In the genomic region with DNA sequence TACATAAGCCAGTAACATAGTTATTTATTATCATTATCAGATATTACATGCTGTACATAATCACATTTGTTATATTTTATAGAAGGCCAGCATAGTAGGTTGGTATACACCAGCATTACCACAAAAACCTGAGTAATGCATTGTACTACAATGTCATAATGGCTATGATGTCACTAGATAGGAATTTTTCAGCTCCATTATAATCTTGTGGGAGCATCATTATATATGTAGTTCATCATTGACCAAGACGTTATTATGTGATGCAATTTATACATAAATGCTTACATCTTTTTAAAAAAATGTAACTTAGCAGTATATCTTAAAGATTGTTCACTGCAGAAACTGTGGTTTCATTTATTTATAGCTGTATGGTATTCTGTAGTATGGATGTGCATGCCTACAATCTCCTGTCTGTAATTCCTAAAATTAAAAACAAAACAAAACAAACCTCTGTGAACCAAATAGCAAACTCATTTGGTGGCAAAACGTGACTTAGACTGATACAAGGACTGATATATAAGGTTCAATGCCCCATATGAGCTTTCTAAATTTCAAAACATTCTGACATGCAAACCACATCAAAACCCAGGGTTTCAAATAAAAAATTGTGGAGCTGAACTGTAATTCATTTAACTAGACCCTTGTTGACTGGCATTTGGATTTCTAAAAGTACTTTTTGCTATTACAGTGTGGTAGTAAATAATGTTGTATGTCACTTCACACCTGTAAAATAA, we compare ENCODE assay signal across 16 cellular contexts.
A peak's percentile ranks its signal among the peaks of the same experiment; 100 is the strongest.
DNase-seq lines count a peak whose midpoint lies in the region; ATAC-seq and TF ChIP-seq lines count a peak whose summit lies in the region.
"Had no signal": no experiment of that assay in that cellular context is flagged by ENCODE, and none has a peak within 500 bp of the region (broad histone marks: within the 10 kb centered on the region; RNA-seq: fewer than 3 reads in every experiment).

No MANE protein-coding gene starts in this region.

- no peaks in the 10 kb centered on the region for H3K9me3 Mint-ChIP-seq in CD8-positive, alpha-beta T cell
- H3K9me3 Mint-ChIP-seq in memory B cell (no peaks in the 10 kb centered on the region), chondrocyte (ENCODE audit: low read depth) (no peaks in the 10 kb centered on the region)
- H3K9me3 Mint-ChIP-seq in activated naive CD4-positive, alpha-beta T cell treated with anti-CD3 and anti-CD28 coated beads, Interleukin-2, amount 50 U/mL, for 72 hours = no peaks in the 10 kb centered on the region
- H3K9me3 Mint-ChIP-seq: activated CD4-positive, alpha-beta T cell treated with anti-CD3 and anti-CD28 coated beads, Interleukin-2, amount 10 ng/mL, durations not matched to agents 7 days and 5 days; type B pancreatic cell had no signal

- H3K9ac ChIP-seq in Loucy (ENCODE audit: low read depth, low read length, poor library complexity, severe bottlenecking) = peak overlapping the region; percentile 71

- no peaks in the 10 kb centered on the region for H3K36me3 Mint-ChIP-seq in CD8-positive, alpha-beta T cell
- H3K36me3 Mint-ChIP-seq in memory B cell (peaks cover 2% of the 10 kb centered on the region), chondrocyte (ENCODE audit: low read depth) (no peaks in the 10 kb centered on the region)
- no peaks in the 10 kb centered on the region for H3K36me3 Mint-ChIP-seq in activated naive CD4-positive, alpha-beta T cell treated with anti-CD3 and anti-CD28 coated beads, Interleukin-2, amount 50 U/mL, for 72 hours
- H3K36me3 Mint-ChIP-seq: type B pancreatic cell had no signal

- TF ChIP-seq POLR2A in adrenal gland (IDR thresholded peaks at IDR 0.05) = no peak

- H3K27ac ChIP-seq in CD8-positive, alpha-beta T cell (ENCODE audit: low read depth, low read length) = no peak overlapping the region
- no peak overlapping the region for H3K27ac ChIP-seq in adrenal gland
- H3K27ac ChIP-seq: dorsolateral prefrontal cortex had no signal

- H3K4me2 ChIP-seq in Loucy (ENCODE audit: low read depth, low read length, poor library complexity, severe bottlenecking) = peak overlapping the region; percentile 73

- in situ Hi-C loops in astrocyte of the spinal cord (cut with HindIII; ENCODE audit: low sequenced_read_pairs) = no loop called here

- WGBS in adrenal gland, 4 donors = 66 to 79% (median 74%) methylated on average over 2 of the region's 2 CpGs

- no peaks in the 10 kb centered on the region for H3K9me3 ChIP-seq in CD8-positive, alpha-beta T cell (ENCODE audit: low read length)
- H3K9me3 ChIP-seq in Loucy (ENCODE audit: insufficient read depth, low read depth, low read length) (no peaks in the 10 kb centered on the region), adrenal gland (replicated peaks in 1 of 3) (no peaks in the 10 kb centered on the region)

- DNase-seq in CD8-positive, alpha-beta T cell = no peak
- DNase-seq in astrocyte of the spinal cord (ENCODE audit: low read depth, low spot score) = peak; percentile 86
- no peak for DNase-seq in memory B cell (ENCODE audit: low spot score in 2 of 2)
- DNase-seq in chondrocyte (ENCODE audit: low spot score) = no peak
- no peak for DNase-seq in RPMI8226
- no peak for DNase-seq in activated naive CD4-positive, alpha-beta T cell treated with anti-CD3 and anti-CD28 coated beads, Interleukin-2, amount 50 U/mL, for 72 hours (ENCODE audit: low spot score in 2 of 2)
- no peak for DNase-seq in adrenal gland
- DNase-seq: activated CD4-positive, alpha-beta T cell treated with anti-CD3 and anti-CD28 coated beads, Interleukin-2, amount 10 ng/mL, durations not matched to agents 7 days and 5 days; activated gamma-delta T cell; COR-L47; dorsolateral prefrontal cortex; hypothalamus; NCI-H446 treated with DMSO at 0.1 percent for 48 hours; right cardiac atrium had no signal

- no peak for TF ChIP-seq CTCF in CD8-positive, alpha-beta T cell (IDR thresholded peaks at IDR 0.05)
- TF ChIP-seq CTCF in Loucy (conservative IDR thresholded peaks at IDR 0.05; ENCODE audit: low read length) = no peak
- TF ChIP-seq CTCF in astrocyte of the spinal cord (IDR thresholded peaks at IDR 0.05; ENCODE audit: low read depth, low read length) = no peak
- TF ChIP-seq CTCF in chondrocyte (IDR thresholded peaks at IDR 0.05) = no peak
- TF ChIP-seq CTCF in adrenal gland (IDR thresholded peaks at IDR 0.05) = no peak

- H3K9me2 ChIP-seq in Loucy (replicated peaks; ENCODE audit: low read depth, low read length) = no peaks in the 10 kb centered on the region

- intact Hi-C loops in CD8-positive, alpha-beta T cell (cut with DNase I, micrococcal nuclease) = no loop called here
- intact Hi-C loops in adrenal gland (cut with DNase I) = no loop called here

- H3K4me1 ChIP-seq in CD8-positive, alpha-beta T cell (ENCODE audit: insufficient read depth, low read length) = peaks cover 23% of the 10 kb centered on the region
- H3K4me1 ChIP-seq in Loucy (ENCODE audit: insufficient read depth, low read length, poor library complexity, severe bottlenecking) (peaks cover 95% of the 10 kb centered on the region), adrenal gland (replicated peaks in 1 of 2) (peaks cover 7 to 9% of the 10 kb centered on the region in 2 donors)

- CTCF ChIA-PET in CD8-positive, alpha-beta T cell (lab: Charles Lee) = no interaction called here

- H3F3A ChIP-seq in Loucy (ENCODE audit: low read depth) = peaks cover 19% of the 10 kb centered on the region; the same call in 1 of the 2 replicates

- H2AFZ ChIP-seq in Loucy (ENCODE audit: low read length) = no peak overlapping the region

- H3K27me3 Mint-ChIP-seq in CD8-positive, alpha-beta T cell (ENCODE audit: low read depth) = no peaks in the 10 kb centered on the region
- H3K27me3 Mint-ChIP-seq in memory B cell (no peaks in the 10 kb centered on the region), chondrocyte (ENCODE audit: low read depth) (no peaks in the 10 kb centered on the region)
- H3K27me3 Mint-ChIP-seq: activated CD4-positive, alpha-beta T cell treated with anti-CD3 and anti-CD28 coated beads, Interleukin-2, amount 10 ng/mL, durations not matched to agents 7 days and 5 days; type B pancreatic cell had no signal

- peaks cover 51% of the 10 kb centered on the region for H3K4me1 Mint-ChIP-seq in CD8-positive, alpha-beta T cell (ENCODE audit: low read depth)
- H3K4me1 Mint-ChIP-seq in memory B cell (peaks cover 59% of the 10 kb centered on the region), chondrocyte (ENCODE audit: low read depth) (peaks cover 48% of the 10 kb centered on the region)

- H3K79me2 ChIP-seq in Loucy (ENCODE audit: insufficient read depth, low read length) = peaks cover 5% of the 10 kb centered on the region; the same call in 1 of the 2 replicates

- no peaks in the 10 kb centered on the region for H3K36me3 ChIP-seq in CD8-positive, alpha-beta T cell (ENCODE audit: insufficient read depth, low read length)
- no peaks in the 10 kb centered on the region for H3K36me3 ChIP-seq in Loucy (ENCODE audit: insufficient read depth, low read length)
- no peaks in the 10 kb centered on the region for H3K36me3 ChIP-seq in adrenal gland (replicated peaks in 1 of 2)

- H3K4me3 Mint-ChIP-seq in CD8-positive, alpha-beta T cell = no peak overlapping the region
- H3K4me3 Mint-ChIP-seq in memory B cell (no peak overlapping the region), chondrocyte (ENCODE audit: unreplicated experiment) (no peak overlapping the region)
- H3K4me3 Mint-ChIP-seq: activated CD4-positive, alpha-beta T cell treated with anti-CD3 and anti-CD28 coated beads, Interleukin-2, amount 10 ng/mL, durations not matched to agents 7 days and 5 days; type B pancreatic cell had no signal

- POLR2A ChIA-PET in CD8-positive, alpha-beta T cell (lab: Charles Lee) = no interaction called here

- no peak for ATAC-seq in CD8-positive, alpha-beta T cell
- ATAC-seq in memory B cell (ENCODE audit: low read depth) = no peak
- ATAC-seq in activated naive CD4-positive, alpha-beta T cell treated with anti-CD3 and anti-CD28 coated beads, Interleukin-2, amount 50 U/mL, for 72 hours = no peak
- ATAC-seq: right cardiac atrium had no signal

- H4K20me1 ChIP-seq in Loucy (ENCODE audit: insufficient read depth, low read length, poor library complexity, severe bottlenecking) = no peaks in the 10 kb centered on the region

- H3K4me3 ChIP-seq in CD8-positive, alpha-beta T cell (ENCODE audit: low read depth, low read length) = no peak overlapping the region
- H3K4me3 ChIP-seq in Loucy (ENCODE audit: low read length, poor library complexity, severe bottlenecking) (peak overlapping the region; percentile 56), astrocyte of the spinal cord (ENCODE audit: low read depth, low read length) (no peak overlapping the region), adrenal gland (no peak overlapping the region)
- H3K4me3 ChIP-seq: dorsolateral prefrontal cortex had no signal

- H3K27me3 ChIP-seq in CD8-positive, alpha-beta T cell (ENCODE audit: insufficient read depth, low read length) = no peaks in the 10 kb centered on the region
- H3K27me3 ChIP-seq in Loucy (ENCODE audit: insufficient read depth, low read length, poor library complexity, severe bottlenecking) (no peaks in the 10 kb centered on the region), adrenal gland (no peaks in the 10 kb centered on the region)
- H3K27me3 ChIP-seq: dorsolateral prefrontal cortex had no signal

- H3K27ac Mint-ChIP-seq in CD8-positive, alpha-beta T cell = peak overlapping the region; percentile 25
- peak overlapping the region; percentile 82 for H3K27ac Mint-ChIP-seq in memory B cell
- no peak overlapping the region for H3K27ac Mint-ChIP-seq in chondrocyte (ENCODE audit: unreplicated experiment)
- no peak overlapping the region for H3K27ac Mint-ChIP-seq in activated naive CD4-positive, alpha-beta T cell treated with anti-CD3 and anti-CD28 coated beads, Interleukin-2, amount 50 U/mL, for 72 hours
- H3K27ac Mint-ChIP-seq: type B pancreatic cell had no signal

Comparison
In these comparisons a context has a peak if more than half of its experiments do, and no peak if none do; other contexts are left out.
1. H3K27ac Mint-ChIP-seq: peak in CD8-positive, alpha-beta T cell (single experiment) and memory B cell (single experiment); none in chondrocyte (single experiment) and activated naive CD4-positive, alpha-beta T cell treated with anti-CD3 and anti-CD28 coated beads, Interleukin-2, amount 50 U/mL, for 72 hours (0 of 2).